1 cellular context compared by ENCODE assay signal in the genomic region with DNA sequence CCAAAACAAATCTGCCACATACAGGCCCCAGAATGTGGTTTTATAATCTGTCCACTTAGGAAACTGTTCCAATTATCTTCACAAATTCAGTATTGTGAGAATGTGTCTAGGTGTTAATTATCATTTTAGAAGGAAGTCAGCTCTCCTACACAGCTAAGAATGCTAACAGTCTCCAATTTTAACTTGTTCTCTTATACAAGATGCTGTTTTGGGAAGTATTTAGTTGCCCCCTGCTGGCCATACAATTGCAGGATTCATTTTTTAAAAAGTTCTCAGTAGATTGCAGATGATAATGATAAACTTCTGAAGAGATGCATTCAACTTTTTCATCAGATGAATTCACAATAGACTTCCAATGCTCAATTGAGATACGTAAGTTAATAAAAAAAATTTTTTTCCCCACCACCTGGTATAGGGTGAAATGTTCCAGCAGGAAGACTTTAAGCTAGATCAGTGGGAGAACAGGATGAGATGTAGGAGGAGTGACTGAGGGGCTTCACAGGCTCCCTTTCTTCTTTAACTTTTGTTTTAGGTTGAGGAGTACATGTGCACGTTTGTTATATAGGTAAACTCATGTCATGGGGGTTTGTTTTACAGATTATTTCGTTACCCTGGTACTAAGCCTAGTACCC.
TF ChIP-seq lines count a peak whose summit lies in the region.

No MANE protein-coding gene starts in this region.

TF ChIP-seq in H1, 55 proteins besides CTCF, POLR2A, EP300 and RAD21:
- TF ChIP-seq KDM1A (IDR thresholded peaks at IDR 0.05; ENCODE audit: borderline replicate concordance, low read length): no peak
- no peak for TF ChIP-seq TAF1 (IDR thresholded peaks at IDR 0.05; ENCODE audit: low read depth, low read length)
- TF ChIP-seq JUN (IDR thresholded peaks at IDR 0.05; ENCODE audit: low read depth, low read length): no peak
- TF ChIP-seq CEBPB (IDR thresholded peaks at IDR 0.05; ENCODE audit: low read depth, low read length): no peak
- no peak for TF ChIP-seq CHD7 (IDR thresholded peaks at IDR 0.05; ENCODE audit: insufficient replicate concordance, low read length)
- TF ChIP-seq CBX8 (IDR thresholded peaks at IDR 0.05; ENCODE audit: borderline replicate concordance, low read depth, low read length): no peak
- TF ChIP-seq CBX5 (IDR thresholded peaks at IDR 0.05; ENCODE audit: low read depth, low read length): no peak
- TF ChIP-seq SRF (IDR thresholded peaks at IDR 0.05; ENCODE audit: low read depth, low read length): no peak
- TF ChIP-seq BRCA1 (IDR thresholded peaks at IDR 0.05; ENCODE audit: low read depth, low read length): no peak
- no peak for TF ChIP-seq RFX5 (IDR thresholded peaks at IDR 0.05; ENCODE audit: borderline replicate concordance, low read depth, low read length)
- TF ChIP-seq RBBP5 (IDR thresholded peaks at IDR 0.05; ENCODE audit: borderline replicate concordance, low read depth, low read length): no peak
- TF ChIP-seq POLR2AphosphoS5 (IDR thresholded peaks at IDR 0.05; ENCODE audit: low read depth, low read length): no peak
- no peak for TF ChIP-seq KDM5A (IDR thresholded peaks at IDR 0.05; ENCODE audit: low read length)
- TF ChIP-seq TCF12 (IDR thresholded peaks at IDR 0.05; ENCODE audit: low read depth, low read length): no peak
- TF ChIP-seq SIN3A (conservative IDR thresholded peaks at IDR 0.05 in 1 of 2, IDR thresholded peaks at IDR 0.05 in 1 of 2; ENCODE audit: low read depth in 1 of 2, low read length in 2 of 2): no peak
- no peak for TF ChIP-seq TBP (IDR thresholded peaks at IDR 0.05; ENCODE audit: low read depth, low read length)
- no peak for TF ChIP-seq SP4 (IDR thresholded peaks at IDR 0.05; ENCODE audit: low read length)
- TF ChIP-seq, protein P1, sequence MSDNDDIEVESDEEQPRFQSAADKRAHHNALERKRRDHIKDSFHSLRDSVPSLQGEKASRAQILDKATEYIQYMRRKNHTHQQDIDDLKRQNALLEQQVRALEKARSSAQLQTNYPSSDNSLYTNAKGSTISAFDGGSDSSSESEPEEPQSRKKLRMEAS (IDR thresholded peaks at IDR 0.05): no peak
- TF ChIP-seq RNF2 (IDR thresholded peaks at IDR 0.05; ENCODE audit: borderline replicate concordance, low read depth, low read length, missing control alignments, poor library complexity, severe bottlenecking): no peak
- TF ChIP-seq, protein P2, sequence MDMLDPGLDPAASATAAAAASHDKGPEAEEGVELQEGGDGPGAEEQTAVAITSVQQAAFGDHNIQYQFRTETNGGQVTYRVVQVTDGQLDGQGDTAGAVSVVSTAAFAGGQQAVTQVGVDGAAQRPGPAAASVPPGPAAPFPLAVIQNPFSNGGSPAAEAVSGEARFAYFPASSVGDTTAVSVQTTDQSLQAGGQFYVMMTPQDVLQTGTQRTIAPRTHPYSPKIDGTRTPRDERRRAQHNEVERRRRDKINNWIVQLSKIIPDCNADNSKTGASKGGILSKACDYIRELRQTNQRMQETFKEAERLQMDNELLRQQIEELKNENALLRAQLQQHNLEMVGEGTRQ (IDR thresholded peaks at IDR 0.05; ENCODE audit: low read length): no peak
